Comparison of ENCODE assay signal across 11 cellular contexts in the genomic region with DNA sequence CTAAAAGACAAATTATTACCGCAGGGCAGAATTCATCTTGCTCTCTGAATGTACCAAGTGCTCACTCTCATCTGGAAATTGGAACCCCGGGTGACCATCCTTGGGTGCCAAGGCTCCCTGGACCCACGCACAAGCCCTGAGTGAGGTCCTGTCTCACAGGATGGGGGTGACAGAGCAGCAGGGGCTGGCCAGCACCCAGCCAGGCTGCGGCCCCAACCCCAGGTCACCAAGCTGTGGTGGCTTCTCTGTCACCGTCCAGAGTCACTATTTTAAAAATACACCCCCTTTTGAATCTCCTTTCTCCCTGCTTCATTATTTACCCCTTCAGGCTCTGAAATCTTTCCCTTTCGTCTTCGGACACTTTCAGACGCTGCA.
DNase-seq lines count a peak whose midpoint lies in the region; ATAC-seq and TF ChIP-seq lines count a peak whose summit lies in the region.
"Had no signal": no experiment of that assay in that cellular context is flagged by ENCODE, and none has a peak within 500 bp of the region (broad histone marks: within the 10 kb centered on the region; RNA-seq: fewer than 3 reads in every experiment).

No MANE protein-coding gene starts in this region.

- no peaks in the 10 kb centered on the region for H4K20me1 ChIP-seq in IMR-90 (ENCODE audit: insufficient read depth, low read length)

- peak overlapping the region; percentile 52; the same call in 1 of the 2 replicates for H3K56ac ChIP-seq in IMR-90 (ENCODE audit: extremely low read depth, insufficient read depth, low read length)

- TF ChIP-seq POLR2A in IMR-90 (IDR thresholded peaks at IDR 0.05; ENCODE audit: low read depth, low read length) (no peak), esophagus squamous epithelium (IDR thresholded peaks at IDR 0.05) (no peak), sigmoid colon (IDR thresholded peaks at IDR 0.05) (no peak)

- peak overlapping the region; percentile 97 for H2BK120ac ChIP-seq in IMR-90 (ENCODE audit: low read depth, low read length)

- H3K27me3 Mint-ChIP-seq in Caco-2 (ENCODE audit: insufficient read depth, unreplicated experiment) = no peaks in the 10 kb centered on the region
- H3K27me3 Mint-ChIP-seq: T-cell had no signal

- TF ChIP-seq EP300 in sigmoid colon (IDR thresholded peaks at IDR 0.05) = no peak

- no peak for TF ChIP-seq RAD21 in IMR-90 (IDR thresholded peaks at IDR 0.05; ENCODE audit: low read length)

- H4K91ac ChIP-seq in IMR-90 (ENCODE audit: insufficient read depth, low read depth, low read length) = peak overlapping the region; percentile 93

- peak overlapping the region; percentile 90 for H2AFZ ChIP-seq in IMR-90 (replicated peaks; ENCODE audit: low read length, poor library complexity)

- BruUV-seq in Caco-2 (replicated peaks; lab: Mats Ljungman, UMichigan) = no TSS peak
- no TSS peak for BruUV-seq in IMR-90 (replicated peaks; lab: Mats Ljungman, UMichigan)

- no peak overlapping the region; the same call in 1 of the 2 replicates for H4K5ac ChIP-seq in IMR-90 (ENCODE audit: low read depth, low read length)

- H3K23ac ChIP-seq in IMR-90 (ENCODE audit: low read depth, low read length) = peak overlapping the region; percentile 75; the same call in 1 of the 2 replicates

- no peaks in the 10 kb centered on the region for H3K36me3 ChIP-seq in Caco-2 (ENCODE audit: control insufficient read depth, insufficient read depth, low read length)
- no peaks in the 10 kb centered on the region for H3K36me3 ChIP-seq in IMR-90 (ENCODE audit: control insufficient read depth, insufficient read depth, low read length)
- H3K36me3 ChIP-seq in esophagus squamous epithelium = no peaks in the 10 kb centered on the region
- H3K36me3 ChIP-seq in sigmoid colon = no peaks in the 10 kb centered on the region

- H3K36me3 Mint-ChIP-seq in Caco-2 (ENCODE audit: insufficient read depth, unreplicated experiment) = peaks cover 4% of the 10 kb centered on the region

- peak overlapping the region; percentile 69 for H2BK5ac ChIP-seq in IMR-90 (ENCODE audit: low read depth, low read length, poor library complexity, severe bottlenecking)

- 89% methylated on average over 2 of the region's 8 CpGs; no CpG with 5 or more reads in 1 of the 2 experiments for WGBS in IMR-90 (ENCODE audit: extremely low coverage in 2 of 2, insufficient read length in 1 of 2), 2 experiments
- WGBS in esophagus squamous epithelium, 2 donors = 72 to 81% methylated on average over 8 of the region's 8 CpGs
- 92% methylated on average over 8 of the region's 8 CpGs for WGBS in sigmoid colon, 2 donors

- no peak overlapping the region for H3K4me3 Mint-ChIP-seq in Caco-2 (ENCODE audit: unreplicated experiment)
- H3K4me3 Mint-ChIP-seq: T-cell had no signal

- no peak overlapping the region for H3K4me2 ChIP-seq in IMR-90 (ENCODE audit: low read depth, low read length)

- H3K27ac ChIP-seq in IMR-90 (ENCODE audit: insufficient read depth, low read length) (peak overlapping the region; percentile 65), esophagus squamous epithelium (peak overlapping the region in 3 of 4 donors; percentile 21 to 40 (median 34)), sigmoid colon (peak overlapping the region; percentile 47 to 71 (median 63))
- H3K27ac ChIP-seq: foreskin keratinocyte had no signal

- peak overlapping the region; percentile 88 for H2BK20ac ChIP-seq in IMR-90 (ENCODE audit: low read depth, low read length)

- H3K9me3 ChIP-seq in Caco-2 (no peaks in the 10 kb centered on the region), IMR-90 (ENCODE audit: control insufficient read depth, insufficient read depth, low read length) (no peaks in the 10 kb centered on the region), esophagus squamous epithelium (no peaks in the 10 kb centered on the region), sigmoid colon (no peaks in the 10 kb centered on the region)

- H3K4me1 ChIP-seq in Caco-2 (peaks cover 18% of the 10 kb centered on the region), IMR-90 (ENCODE audit: control insufficient read depth, insufficient read depth, low read length) (peaks cover 15% of the 10 kb centered on the region), esophagus squamous epithelium (peaks cover 17 to 41% (median 22%) of the 10 kb centered on the region in 3 donors), sigmoid colon (peaks cover 0 to 27% (median 22%) of the 10 kb centered on the region in 4 donors)
- H3K4me1 ChIP-seq: foreskin keratinocyte had no signal

- H3K79me1 ChIP-seq in IMR-90 (ENCODE audit: low read depth in 1 of 2, low read length in 2 of 2) = peaks cover 0 to 20% of the 10 kb centered on the region in 2 experiments; a peak in 1 of 4 replicates

- no peak overlapping the region; the same call in 1 of the 2 replicates for H3K9ac ChIP-seq in IMR-90 (ENCODE audit: low read depth, low read length)

- no peak for ATAC-seq in IMR-90 (ENCODE audit: low read depth)
- no peak for ATAC-seq in HG03280 (IDR thresholded peaks at IDR 0.05; ENCODE audit: unreplicated experiment)
- no peak for ATAC-seq in HG03025 (IDR thresholded peaks at IDR 0.05; ENCODE audit: low FRiP score, unreplicated experiment)

- peaks cover 17% of the 10 kb centered on the region for H3K9me1 ChIP-seq in IMR-90 (ENCODE audit: insufficient read depth, low read length)

- POLR2A ChIA-PET in Caco-2 (lab: Charles Lee) = interaction anchor here (1.0 kb wide), 1 partner anchor 9 kb away, joined by 3 read pairs; no protein-coding TSS in a partner anchor
- POLR2A ChIA-PET in IMR-90 (lab: Charles Lee; ENCODE audit: unreplicated experiment) = interaction anchor here (1.0 kb wide), 1 partner anchor 8 kb away, joined by 3 read pairs; no protein-coding TSS in a partner anchor

- H2AK5ac ChIP-seq in IMR-90 (ENCODE audit: low read depth, low read length) = peak overlapping the region; percentile 95

- H3K9me3 Mint-ChIP-seq in Caco-2 (ENCODE audit: unreplicated experiment) = no peaks in the 10 kb centered on the region
- H3K9me3 Mint-ChIP-seq: T-cell had no signal

- peak overlapping the region; percentile 42 for H3K18ac ChIP-seq in IMR-90 (ENCODE audit: low read depth, low read length)

- peak overlapping the region; percentile 89 for H2AK9ac ChIP-seq in IMR-90 (replicated peaks; ENCODE audit: low read depth, low read length, poor library complexity)

- H3K27me3 ChIP-seq in Caco-2 (replicated peaks; ENCODE audit: control insufficient read depth, insufficient read depth, low read length) (no peaks in the 10 kb centered on the region), IMR-90 (ENCODE audit: control insufficient read depth, insufficient read depth, low read length) (no peaks in the 10 kb centered on the region), esophagus squamous epithelium (peaks cover 0 to 50% (median 0%) of the 10 kb centered on the region in 4 donors), sigmoid colon (no peaks in the 10 kb centered on the region)
- H3K27me3 ChIP-seq: foreskin keratinocyte had no signal

- H2BK15ac ChIP-seq in IMR-90 (ENCODE audit: low read depth, low read length) = peak overlapping the region; percentile 86; the same call in 2 of the 3 replicates

- H3K4me3 ChIP-seq in Caco-2 (ENCODE audit: low read depth, low read length) (no peak overlapping the region), IMR-90 (ENCODE audit: insufficient read depth, low read depth, low read length) (no peak overlapping the region), esophagus squamous epithelium (no peak overlapping the region), sigmoid colon (no peak overlapping the region)

- no peak for DNase-seq in Caco-2
- DNase-seq in IMR-90 = no peak
- no peak for DNase-seq in esophagus squamous epithelium (lab: John Stamatoyannopoulos, UW)
- DNase-seq in sigmoid colon = no peak
- DNase-seq in HT-29 (ENCODE audit: low spot score) = no peak
- DNase-seq: activated T-cell treated with anti-CD3 and anti-CD28 coated beads, Interleukin-2, amount 50 U/mL, for 1 hour; NCI-H1092 treated with DMSO at 0.1 percent for 48 hours had no signal

- in situ Hi-C loops in IMR-90 (cut with MboI; ENCODE audit: low sequenced_read_pairs) = no loop called here

- TF ChIP-seq CTCF in Caco-2 (IDR thresholded peaks at IDR 0.05; ENCODE audit: insufficient read depth in 1 of 2, low read depth in 1 of 2, low read length in 1 of 2, severe bottlenecking in 1 of 2, unreplicated experiment in 1 of 2) = no peak
- TF ChIP-seq CTCF in IMR-90 (conservative IDR thresholded peaks at IDR 0.05; ENCODE audit: low read depth, low read length) = no peak
- no peak for TF ChIP-seq CTCF in esophagus squamous epithelium (IDR thresholded peaks at IDR 0.05)
- no peak for TF ChIP-seq CTCF in sigmoid colon (IDR thresholded peaks at IDR 0.05)

- H3K27ac Mint-ChIP-seq in Caco-2 (ENCODE audit: unreplicated experiment) = peak overlapping the region; percentile 69
- H3K27ac Mint-ChIP-seq: T-cell had no signal

- dilution Hi-C loops in IMR-90 (cut with HindIII; ENCODE audit: low sequenced_read_pairs, unreplicated experiment) = no loop called here

- peak overlapping the region; percentile 62 to 82; a peak in 3 of 4 replicates for H4K8ac ChIP-seq in IMR-90 (ENCODE audit: low read depth in 2 of 2, low read length in 2 of 2)

- peaks cover 7% of the 10 kb centered on the region for H3K4me1 Mint-ChIP-seq in Caco-2 (ENCODE audit: low read depth, unreplicated experiment)

- peak overlapping the region; percentile 89 for H3K4ac ChIP-seq in IMR-90 (ENCODE audit: low read depth, low read length)

- intact Hi-C loops in Caco-2 (cut with micrococcal nuclease; ENCODE audit: unreplicated experiment) (no loop called here), IMR-90 (cut with micrococcal nuclease) (no loop called here), esophagus squamous epithelium (cut with DNase I) (no loop called here), sigmoid colon (cut with DNase I) (no loop called here)

- H3K14ac ChIP-seq in IMR-90 (replicated peaks; ENCODE audit: low read depth, low read length) = peak overlapping the region; percentile 90; the same call in 1 of the 2 replicates

- CTCF ChIA-PET in Caco-2 (lab: Charles Lee) = interaction anchor here (0.8 to 1.7 kb wide), 2 partner anchors 8 to 96 kb away, joined by 3 to 6 read pairs; no protein-coding TSS in a partner anchor
- CTCF ChIA-PET in IMR-90 (lab: Yijun Ruan, JAX) = no interaction called here

TF ChIP-seq in IMR-90, 13 proteins besides CTCF, POLR2A, EP300 and RAD21:
- TF ChIP-seq MAZ (IDR thresholded peaks at IDR 0.05; ENCODE audit: borderline replicate concordance, low read depth, low read length) = no peak
